Comparison of ENCODE assay signal across 4 cellular contexts in genomic region chr10:107918171-107918570, GRCh38.
"Had no signal": no experiment of that assay in that cellular context is flagged by ENCODE, and none has a peak within 500 bp of the region (broad histone marks: within the 10 kb centered on the region; RNA-seq: fewer than 3 reads in every experiment).

No MANE protein-coding gene starts in this region.

- H2AFZ ChIP-seq: GM23338 had no signal

- H3K4me3 ChIP-seq: GM23338 had no signal

- DNase-seq: H9, HCEC 1CT had no signal

- H3K4me2 ChIP-seq: GM23338 had no signal

- H3K27ac ChIP-seq: HL-60 had no signal

- ATAC-seq: GM23338 had no signal
